In genomic region chr2:226837334-226837733, GRCh38 we compare ENCODE assay signal across 13 cellular contexts. TPM values are rescaled to one million over a fixed set of nuclear protein-coding genes. Genes with fewer than 3 reads are reported as not detected.
DNase-seq lines count a peak whose midpoint lies in the region; ATAC-seq, FAIRE-seq and TF ChIP-seq lines count a peak whose summit lies in the region.
"Had no signal": no experiment of that assay in that cellular context is flagged by ENCODE, and none has a peak within 500 bp of the region (broad histone marks: within the 10 kb centered on the region; RNA-seq: fewer than 3 reads in every experiment).

No MANE protein-coding gene starts in this region.

- H3K4me3 ChIP-seq in SK-N-MC, result peak overlapping the region; percentile 93
- no peak overlapping the region for H3K4me3 ChIP-seq in small intestine (ENCODE audit: low read depth in 1 of 2, low read length in 2 of 2)

- H3K9ac ChIP-seq in SK-N-MC (ENCODE audit: insufficient read length), result peak overlapping the region; percentile 93

- H3K36me3 ChIP-seq in SK-N-MC (ENCODE audit: insufficient read depth, low read length) (peaks cover 9% of the 10 kb centered on the region), small intestine (ENCODE audit: control insufficient read depth in 2 of 2, insufficient read depth in 2 of 2, low read length in 2 of 2) (no peaks in the 10 kb centered on the region)

- 64 to 86% (median 68%) methylated on average over 7 of the region's 7 CpGs for WGBS in small intestine, 3 donors

- peaks cover 2 to 16% of the 10 kb centered on the region in 2 donors for H3K4me1 ChIP-seq in small intestine (ENCODE audit: control insufficient read depth in 2 of 2, insufficient read depth in 1 of 2, low read depth in 1 of 2, low read length in 1 of 2)

- H3K27ac ChIP-seq in SK-N-MC (no peak overlapping the region), small intestine (ENCODE audit: low read depth in 1 of 2, low read length in 1 of 2) (peak overlapping the region; percentile 98 to 100)

- peak; percentile 9 for DNase-seq in NCI-H2227 treated with DMSO at 0.1 percent for 48 hours (lab: John Stamatoyannopoulos, UW)
- DNase-seq in NCI-H2227 (lab: John Stamatoyannopoulos, UW; ENCODE audit: unreplicated experiment), result no peak
- no peak for DNase-seq in SK-N-MC (ENCODE audit: low read depth, low spot score)
- DNase-seq in erythroblast (lab: John Stamatoyannopoulos, UW), result peak; percentile 46 to 66
- DNase-seq in small intestine, result no peak
- no peak for DNase-seq in 8988T
- no peak for DNase-seq in activated gamma-delta T cell treated with Interleukin-2 at 50 U/mL for 16 hours
- DNase-seq: activated CD8-positive, alpha-beta memory T cell treated with anti-CD3 and anti-CD28 coated beads, Interleukin-2, amount 50 U/mL, for 48 hours; foreskin keratinocyte; NK-92 treated with Interleukin-12 subunit alpha and Interleukin-12 subunit beta, amount 100 ng/mL, for 24 hours; substantia nigra had no signal

- no peak for FAIRE-seq in small intestine (lab: Jason Lieb, UNC)
- FAIRE-seq: A204.1 had no signal

- H3K9me3 ChIP-seq in SK-N-MC (ENCODE audit: low read depth, low read length) (no peaks in the 10 kb centered on the region), small intestine (ENCODE audit: control insufficient read depth, low read depth) (no peaks in the 10 kb centered on the region)

- ATAC-seq in HG02763 (IDR thresholded peaks at IDR 0.05; ENCODE audit: unreplicated experiment), result no peak
- ATAC-seq: foreskin keratinocyte had no signal

- no peak for TF ChIP-seq POLR2A in erythroblast (IDR thresholded peaks at IDR 0.05; ENCODE audit: low read length)

- no peaks in the 10 kb centered on the region for H3K27me3 ChIP-seq in small intestine (ENCODE audit: control insufficient read depth in 2 of 2, insufficient read depth in 2 of 2, low read length in 2 of 2)
- H3K27me3 ChIP-seq: foreskin keratinocyte had no signal

RNA-seq across cellular contexts. Expression of gene RHBDD1, which starts 1.5 kb away (rescaled TPM):
- polyA plus RNA-seq in small intestine, result 10 to 100 TPM in 1 of 3 donors, 1 to 10 TPM in 2; 3.1 to 12.6 (median 4.9) TPM

RNA-seq across cellular contexts. Expression of gene IRS1, which starts 37.7 kb away (rescaled TPM):
- polyA plus RNA-seq in small intestine, result 1 to 10 TPM; 1.6 to 5.6 (median 4.7) TPM

Comparison
In these comparisons a context has a peak if more than half of its experiments do, and no peak if none do; other contexts are left out.
1. DNase-seq: peak in NCI-H2227 treated with DMSO at 0.1 percent for 48 hours (single experiment) and erythroblast (2 of 2); none in NCI-H2227 (single experiment), SK-N-MC (single experiment), small intestine (single experiment), 8988T (single experiment) and activated gamma-delta T cell treated with Interleukin-2 at 50 U/mL for 16 hours (single experiment).